ENCODE assay signal across 17 cellular contexts in the genomic region with DNA sequence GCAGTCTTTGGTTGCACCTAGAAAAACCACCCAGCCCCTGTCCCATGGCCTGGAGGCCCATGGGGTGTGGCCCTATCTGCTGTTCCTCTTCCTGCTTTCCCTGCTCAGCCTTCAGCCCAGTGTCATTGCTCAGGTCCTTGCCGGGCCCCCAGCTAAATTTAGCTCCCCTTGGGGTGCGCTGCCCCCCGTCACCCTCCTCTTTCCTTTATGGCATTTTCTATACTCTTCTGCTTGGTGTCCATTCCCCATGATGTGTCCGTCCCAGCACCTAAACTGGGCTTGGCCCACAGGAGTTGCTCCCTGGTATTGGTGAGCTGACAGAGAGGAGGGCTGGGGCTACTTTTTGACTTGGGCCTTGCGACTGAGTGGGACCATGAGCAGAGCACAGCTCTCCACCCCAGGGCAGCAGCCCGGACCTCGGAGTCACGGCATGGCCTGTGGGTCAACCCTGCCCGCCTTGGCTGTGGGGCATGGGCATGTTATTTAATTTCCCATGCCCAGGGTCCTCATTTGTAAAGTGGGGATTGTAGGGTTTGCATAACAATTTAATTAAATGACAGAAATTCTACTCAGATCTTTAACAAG.
DNase-seq lines count a peak whose midpoint lies in the region; ATAC-seq, FAIRE-seq and TF ChIP-seq lines count a peak whose summit lies in the region.
"Had no signal": no experiment of that assay in that cellular context is flagged by ENCODE, and none has a peak within 500 bp of the region (broad histone marks: within the 10 kb centered on the region; RNA-seq: fewer than 3 reads in every experiment).

No MANE protein-coding gene starts in this region.

- no peak for TF ChIP-seq CTCF in CD14-positive monocyte (IDR thresholded peaks at IDR 0.05)
- TF ChIP-seq CTCF in K562 (IDR thresholded peaks at IDR 0.05 in 2 of 3, conservative IDR thresholded peaks at IDR 0.05 in 1 of 3; ENCODE audit: insufficient read depth in 2 of 3, low read depth in 1 of 3, low read length in 3 of 3): no peak

- no peak for FAIRE-seq in K562 (lab: Jason Lieb, UNC)
- FAIRE-seq: HepG2 had no signal

- H3K79me2 ChIP-seq in K562 (ENCODE audit: control insufficient read depth, insufficient read depth, low read length): no peaks in the 10 kb centered on the region

- H3K9ac ChIP-seq in K562 (ENCODE audit: insufficient read depth in 1 of 2, low read depth in 2 of 2, low read length in 2 of 2): no peak overlapping the region
- H3K9ac ChIP-seq: KMS-11 had no signal

- H3K36me3 ChIP-seq in K562 (ENCODE audit: control insufficient read depth, insufficient read depth, low read length): no peaks in the 10 kb centered on the region
- no peaks in the 10 kb centered on the region for H3K36me3 ChIP-seq in naive thymus-derived CD4-positive, alpha-beta T cell (ENCODE audit: control insufficient read depth in 2 of 3, insufficient read depth in 3 of 3, low read length in 3 of 3)
- H3K36me3 ChIP-seq: SJCRH30 had no signal

- no peaks in the 10 kb centered on the region for H3K36me3 Mint-ChIP-seq in CD14-positive monocyte
- H3K36me3 Mint-ChIP-seq in stimulated activated effector memory CD8-positive, alpha-beta T cell treated with anti-CD3 and anti-CD28 coated beads, Interleukin-12 subunit alpha, Interleukin-12 subunit beta, amount 100 ng/mL, for 72 hours: no peaks in the 10 kb centered on the region
- no peaks in the 10 kb centered on the region for H3K36me3 Mint-ChIP-seq in naive thymus-derived CD4-positive, alpha-beta T cell

- H3K9me3 Mint-ChIP-seq in CD14-positive monocyte: peaks cover 0 to 4% (median 0%) of the 10 kb centered on the region in 7 donors
- no peaks in the 10 kb centered on the region for H3K9me3 Mint-ChIP-seq in stimulated activated effector memory CD8-positive, alpha-beta T cell treated with anti-CD3 and anti-CD28 coated beads, Interleukin-12 subunit alpha, Interleukin-12 subunit beta, amount 100 ng/mL, for 72 hours
- H3K9me3 Mint-ChIP-seq in naive thymus-derived CD4-positive, alpha-beta T cell: peaks cover 0 to 3% (median 0%) of the 10 kb centered on the region in 11 donors
- H3K9me3 Mint-ChIP-seq: H9 had no signal

- peaks cover 0 to 3% of the 10 kb centered on the region in 2 experiments; a peak in 1 of 5 replicates for H3K4me1 ChIP-seq in K562 (replicated peaks in 1 of 2; ENCODE audit: control insufficient read depth in 2 of 2, insufficient read depth in 2 of 2, low read length in 2 of 2)
- no peaks in the 10 kb centered on the region for H3K4me1 ChIP-seq in naive thymus-derived CD4-positive, alpha-beta T cell (ENCODE audit: control insufficient read depth in 2 of 2, insufficient read depth in 2 of 2, low read length in 2 of 2)

- peak; percentile 18; the same call in 2 of the 3 replicates for ATAC-seq in K562
- no peak for ATAC-seq in stimulated activated effector memory CD8-positive, alpha-beta T cell treated with anti-CD3 and anti-CD28 coated beads, Interleukin-12 subunit alpha, Interleukin-12 subunit beta, amount 100 ng/mL, for 72 hours
- no peak for ATAC-seq in naive thymus-derived CD4-positive, alpha-beta T cell

- peaks cover 10% of the 10 kb centered on the region; the same call in 1 of the 2 replicates for H4K20me1 ChIP-seq in K562 (replicated peaks; ENCODE audit: control insufficient read depth, insufficient read depth, low read length)

- TF ChIP-seq RAD21 in K562 (CRISPR knock-in tag; conservative IDR thresholded peaks at IDR 0.05 in 1 of 2, IDR thresholded peaks at IDR 0.05 in 1 of 2): no peak

- peaks cover 0 to 4% (median 3%) of the 10 kb centered on the region in 3 donors for H3K27me3 Mint-ChIP-seq in CD14-positive monocyte (ENCODE audit: low read depth in 3 of 3)
- peaks cover 0 to 4% (median 0%) of the 10 kb centered on the region in 5 donors for H3K27me3 Mint-ChIP-seq in naive thymus-derived CD4-positive, alpha-beta T cell

- H3K4me3 Mint-ChIP-seq in CD14-positive monocyte: peak overlapping the region; percentile 28 to 57
- H3K4me3 Mint-ChIP-seq in stimulated activated effector memory CD8-positive, alpha-beta T cell treated with anti-CD3 and anti-CD28 coated beads, Interleukin-12 subunit alpha, Interleukin-12 subunit beta, amount 100 ng/mL, for 72 hours: no peak overlapping the region
- H3K4me3 Mint-ChIP-seq in naive thymus-derived CD4-positive, alpha-beta T cell: no peak overlapping the region
- H3K4me3 Mint-ChIP-seq: H9 had no signal

- no peak for TF ChIP-seq POLR2A in K562 (conservative IDR thresholded peaks at IDR 0.05)

- POLR2A ChIA-PET in K562 (lab: Yijun Ruan, JAX): interaction anchor here (1.7 kb wide), 1 partner anchor 12 kb away, joined by 7 read pairs; no protein-coding TSS in a partner anchor
- POLR2A ChIA-PET in naive thymus-derived CD4-positive, alpha-beta T cell (lab: Charles Lee): no interaction called here

- CTCF ChIA-PET in K562 (lab: Yijun Ruan, JAX; ENCODE audit: low intra/inter-chr PET ratio): no interaction called here
- CTCF ChIA-PET in naive thymus-derived CD4-positive, alpha-beta T cell (lab: Charles Lee): no interaction called here

- peak overlapping the region in 5 of 7 donors; percentile 26 to 68 (median 51) for H3K27ac Mint-ChIP-seq in CD14-positive monocyte
- H3K27ac Mint-ChIP-seq in stimulated activated effector memory CD8-positive, alpha-beta T cell treated with anti-CD3 and anti-CD28 coated beads, Interleukin-12 subunit alpha, Interleukin-12 subunit beta, amount 100 ng/mL, for 72 hours: peak overlapping the region; percentile 9
- no peak overlapping the region for H3K27ac Mint-ChIP-seq in naive thymus-derived CD4-positive, alpha-beta T cell

- H3K4me3 ChIP-seq in K562: no peak overlapping the region
- no peak overlapping the region for H3K4me3 ChIP-seq in naive thymus-derived CD4-positive, alpha-beta T cell (ENCODE audit: low read length)
- H3K4me3 ChIP-seq: SJCRH30 had no signal

- H3K27me3 ChIP-seq in K562 (ENCODE audit: control insufficient read depth in 2 of 2, insufficient read depth in 2 of 2, low read length in 2 of 2): peaks cover 44 to 73% of the 10 kb centered on the region in 2 experiments
- no peaks in the 10 kb centered on the region for H3K27me3 ChIP-seq in naive thymus-derived CD4-positive, alpha-beta T cell (ENCODE audit: control insufficient read depth in 2 of 2, insufficient read depth in 2 of 2, low read length in 2 of 2)
- H3K27me3 ChIP-seq: SJCRH30 had no signal

- H3K4me2 ChIP-seq in K562 (ENCODE audit: insufficient read depth, low read length): no peak overlapping the region
- H3K4me2 ChIP-seq: KMS-11 had no signal

- peaks cover 15% of the 10 kb centered on the region for H3K4me1 Mint-ChIP-seq in CD14-positive monocyte
- no peaks in the 10 kb centered on the region for H3K4me1 Mint-ChIP-seq in stimulated activated effector memory CD8-positive, alpha-beta T cell treated with anti-CD3 and anti-CD28 coated beads, Interleukin-12 subunit alpha, Interleukin-12 subunit beta, amount 100 ng/mL, for 72 hours
- H3K4me1 Mint-ChIP-seq in naive thymus-derived CD4-positive, alpha-beta T cell: peaks cover 0 to 2% (median 0%) of the 10 kb centered on the region in 7 donors

- no peak for TF ChIP-seq EP300 in K562 (IDR thresholded peaks at IDR 0.05; ENCODE audit: low read length)

- H3K9me1 ChIP-seq in K562 (ENCODE audit: control insufficient read depth, insufficient read depth, low read length): no peaks in the 10 kb centered on the region

- no peak overlapping the region for H3K27ac ChIP-seq in K562 (ENCODE audit: extremely low read depth, low read depth, low read length)
- H3K27ac ChIP-seq in naive thymus-derived CD4-positive, alpha-beta T cell (ENCODE audit: low read depth, low read length): no peak overlapping the region
- H3K27ac ChIP-seq: KMS-11, SJCRH30 had no signal

- H2AFZ ChIP-seq in K562 (ENCODE audit: low read depth, low read length): no peak overlapping the region

- 2% methylated on average over 9 of the region's 9 CpGs for WGBS in K562 (ENCODE audit: insufficient coverage, low coverage, missing lambda C conversion rate)

- no TSS peak for BruUV-seq in K562 (replicated peaks; lab: Mats Ljungman, UMichigan)

- H3K9me3 ChIP-seq in K562 (replicated peaks; ENCODE audit: control insufficient read depth, insufficient read depth, low read depth, low read length): no peaks in the 10 kb centered on the region
- H3K9me3 ChIP-seq in naive thymus-derived CD4-positive, alpha-beta T cell (ENCODE audit: control insufficient read depth in 2 of 3, low read length in 3 of 3): no peaks in the 10 kb centered on the region
- H3K9me3 ChIP-seq: SJCRH30 had no signal

- intact Hi-C loops in CD14-positive monocyte (cut with micrococcal nuclease) (no loop called here), K562 (cut with micrococcal nuclease) (no loop called here)
- intact Hi-C loops in naive thymus-derived CD4-positive, alpha-beta T cell (cut with micrococcal nuclease): no loop called here

- in situ Hi-C loops in K562 (cut with MboI): no loop called here

- DNase-seq in CD14-positive monocyte (ENCODE audit: low spot score): no peak
- DNase-seq in NOMO-1 (lab: John Stamatoyannopoulos, UW; ENCODE audit: unreplicated experiment in 2 of 2): peak; percentile 46 to 63
- no peak for DNase-seq in K562 (ENCODE audit: extremely low read depth in 1 of 4, low spot score in 3 of 4)
- no peak for DNase-seq in stimulated activated effector memory CD8-positive, alpha-beta T cell treated with anti-CD3 and anti-CD28 coated beads, Interleukin-12 subunit alpha, Interleukin-12 subunit beta, amount 100 ng/mL, for 72 hours (ENCODE audit: low spot score in 2 of 2)
- no peak for DNase-seq in naive thymus-derived CD4-positive, alpha-beta T cell
- DNase-seq in epidermal melanocyte (ENCODE audit: insufficient read length, low spot score): no peak
- DNase-seq in amniotic stem cell (lab: John Stamatoyannopoulos, UW): no peak
- DNase-seq: AML-193, DMS79 treated with DMSO at 0.1 percent for 48 hours, H9, NCI-H1436, NCI-H2029, NCI-H345, NCI-H524 treated with DMSO at 0.1 percent for 48 hours had no signal

TF ChIP-seq in K562, 482 proteins besides CTCF, POLR2A, EP300 and RAD21 (continues in another document):
- TF ChIP-seq, protein P1, sequence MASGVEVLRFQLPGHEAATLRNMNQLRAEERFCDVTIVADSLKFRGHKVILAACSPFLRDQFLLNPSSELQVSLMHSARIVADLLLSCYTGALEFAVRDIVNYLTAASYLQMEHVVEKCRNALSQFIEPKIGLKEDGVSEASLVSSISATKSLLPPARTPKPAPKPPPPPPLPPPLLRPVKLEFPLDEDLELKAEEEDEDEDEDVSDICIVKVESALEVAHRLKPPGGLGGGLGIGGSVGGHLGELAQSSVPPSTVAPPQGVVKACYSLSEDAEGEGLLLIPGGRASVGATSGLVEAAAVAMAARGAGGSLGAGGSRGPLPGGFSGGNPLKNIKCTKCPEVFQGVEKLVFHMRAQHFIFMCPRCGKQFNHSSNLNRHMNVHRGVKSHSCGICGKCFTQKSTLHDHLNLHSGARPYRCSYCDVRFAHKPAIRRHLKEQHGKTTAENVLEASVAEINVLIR (CRISPR knock-in tag; IDR thresholded peaks at IDR 0.05): no peak

Comparison
In these comparisons a context has a peak if more than half of its experiments do, and no peak if none do; other contexts are left out.
1. DNase-seq: peak in NOMO-1 (2 of 2); none in CD14-positive monocyte (single experiment), K562 (0 of 4), stimulated activated effector memory CD8-positive, alpha-beta T cell treated with anti-CD3 and anti-CD28 coated beads, Interleukin-12 subunit alpha, Interleukin-12 subunit beta, amount 100 ng/mL, for 72 hours (0 of 2), naive thymus-derived CD4-positive, alpha-beta T cell (0 of 9), epidermal melanocyte (single experiment) and amniotic stem cell (single experiment).
2. H3K27ac Mint-ChIP-seq: peak in CD14-positive monocyte (5 of 7) and stimulated activated effector memory CD8-positive, alpha-beta T cell treated with anti-CD3 and anti-CD28 coated beads, Interleukin-12 subunit alpha, Interleukin-12 subunit beta, amount 100 ng/mL, for 72 hours (single experiment); none in naive thymus-derived CD4-positive, alpha-beta T cell (0 of 9).
3. H3K4me3 Mint-ChIP-seq: peak in CD14-positive monocyte (2 of 2); none in stimulated activated effector memory CD8-positive, alpha-beta T cell treated with anti-CD3 and anti-CD28 coated beads, Interleukin-12 subunit alpha, Interleukin-12 subunit beta, amount 100 ng/mL, for 72 hours (single experiment) and naive thymus-derived CD4-positive, alpha-beta T cell (0 of 10).